ENCODE assay signal across 1 cellular context in the genomic region with DNA sequence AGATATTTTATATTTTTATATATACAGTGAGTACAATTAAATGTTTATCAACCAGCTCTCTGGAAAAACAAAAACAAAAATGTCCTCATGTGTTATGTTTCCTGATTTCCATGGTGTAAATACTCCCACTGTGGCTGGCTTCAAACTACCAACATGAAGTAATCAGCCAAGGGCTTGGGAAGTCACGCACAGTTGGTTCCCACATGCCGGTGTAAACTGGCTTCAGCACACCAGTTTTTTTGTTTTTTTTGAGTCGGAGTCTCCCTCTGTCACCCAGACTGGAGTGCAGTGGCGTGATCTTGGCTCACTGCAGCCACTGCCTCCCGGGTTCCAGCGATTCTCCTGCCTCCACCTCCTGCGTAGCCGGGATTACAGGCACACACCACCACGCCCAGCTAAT.
TF ChIP-seq lines count a peak whose summit lies in the region.

No MANE protein-coding gene starts in this region.

TF ChIP-seq in HCT116, 20 proteins besides CTCF, POLR2A, EP300 and RAD21 (continued from another document):
- TF ChIP-seq, protein P1, sequence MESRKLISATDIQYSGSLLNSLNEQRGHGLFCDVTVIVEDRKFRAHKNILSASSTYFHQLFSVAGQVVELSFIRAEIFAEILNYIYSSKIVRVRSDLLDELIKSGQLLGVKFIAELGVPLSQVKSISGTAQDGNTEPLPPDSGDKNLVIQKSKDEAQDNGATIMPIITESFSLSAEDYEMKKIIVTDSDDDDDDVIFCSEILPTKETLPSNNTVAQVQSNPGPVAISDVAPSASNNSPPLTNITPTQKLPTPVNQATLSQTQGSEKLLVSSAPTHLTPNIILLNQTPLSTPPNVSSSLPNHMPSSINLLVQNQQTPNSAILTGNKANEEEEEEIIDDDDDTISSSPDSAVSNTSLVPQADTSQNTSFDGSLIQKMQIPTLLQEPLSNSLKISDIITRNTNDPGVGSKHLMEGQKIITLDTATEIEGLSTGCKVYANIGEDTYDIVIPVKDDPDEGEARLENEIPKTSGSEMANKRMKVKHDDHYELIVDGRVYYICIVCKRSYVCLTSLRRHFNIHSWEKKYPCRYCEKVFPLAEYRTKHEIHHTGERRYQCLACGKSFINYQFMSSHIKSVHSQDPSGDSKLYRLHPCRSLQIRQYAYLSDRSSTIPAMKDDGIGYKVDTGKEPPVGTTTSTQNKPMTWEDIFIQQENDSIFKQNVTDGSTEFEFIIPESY (IDR thresholded peaks at IDR 0.05; ENCODE audit: extremely low read depth, insufficient replicate concordance, low read length) = no peak
- TF ChIP-seq ELF1 (IDR thresholded peaks at IDR 0.05; ENCODE audit: borderline replicate concordance, low read depth) (no peak), EZH2phosphoT487 (IDR thresholded peaks at IDR 0.05; ENCODE audit: borderline replicate concordance) (no peak), SP1 (IDR thresholded peaks at IDR 0.05; ENCODE audit: low read depth) (no peak), CBX3 (IDR thresholded peaks at IDR 0.05; ENCODE audit: low read depth) (no peak), EGR1 (IDR thresholded peaks at IDR 0.05; ENCODE audit: low read depth) (no peak), EZH2 (IDR thresholded peaks at IDR 0.05) (no peak), ZFX (IDR thresholded peaks at IDR 0.05) (no peak)
- TF ChIP-seq, protein P2, sequence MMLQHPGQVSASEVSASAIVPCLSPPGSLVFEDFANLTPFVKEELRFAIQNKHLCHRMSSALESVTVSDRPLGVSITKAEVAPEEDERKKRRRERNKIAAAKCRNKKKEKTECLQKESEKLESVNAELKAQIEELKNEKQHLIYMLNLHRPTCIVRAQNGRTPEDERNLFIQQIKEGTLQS (IDR thresholded peaks at IDR 0.05) = no peak
- TF ChIP-seq, protein P3, sequence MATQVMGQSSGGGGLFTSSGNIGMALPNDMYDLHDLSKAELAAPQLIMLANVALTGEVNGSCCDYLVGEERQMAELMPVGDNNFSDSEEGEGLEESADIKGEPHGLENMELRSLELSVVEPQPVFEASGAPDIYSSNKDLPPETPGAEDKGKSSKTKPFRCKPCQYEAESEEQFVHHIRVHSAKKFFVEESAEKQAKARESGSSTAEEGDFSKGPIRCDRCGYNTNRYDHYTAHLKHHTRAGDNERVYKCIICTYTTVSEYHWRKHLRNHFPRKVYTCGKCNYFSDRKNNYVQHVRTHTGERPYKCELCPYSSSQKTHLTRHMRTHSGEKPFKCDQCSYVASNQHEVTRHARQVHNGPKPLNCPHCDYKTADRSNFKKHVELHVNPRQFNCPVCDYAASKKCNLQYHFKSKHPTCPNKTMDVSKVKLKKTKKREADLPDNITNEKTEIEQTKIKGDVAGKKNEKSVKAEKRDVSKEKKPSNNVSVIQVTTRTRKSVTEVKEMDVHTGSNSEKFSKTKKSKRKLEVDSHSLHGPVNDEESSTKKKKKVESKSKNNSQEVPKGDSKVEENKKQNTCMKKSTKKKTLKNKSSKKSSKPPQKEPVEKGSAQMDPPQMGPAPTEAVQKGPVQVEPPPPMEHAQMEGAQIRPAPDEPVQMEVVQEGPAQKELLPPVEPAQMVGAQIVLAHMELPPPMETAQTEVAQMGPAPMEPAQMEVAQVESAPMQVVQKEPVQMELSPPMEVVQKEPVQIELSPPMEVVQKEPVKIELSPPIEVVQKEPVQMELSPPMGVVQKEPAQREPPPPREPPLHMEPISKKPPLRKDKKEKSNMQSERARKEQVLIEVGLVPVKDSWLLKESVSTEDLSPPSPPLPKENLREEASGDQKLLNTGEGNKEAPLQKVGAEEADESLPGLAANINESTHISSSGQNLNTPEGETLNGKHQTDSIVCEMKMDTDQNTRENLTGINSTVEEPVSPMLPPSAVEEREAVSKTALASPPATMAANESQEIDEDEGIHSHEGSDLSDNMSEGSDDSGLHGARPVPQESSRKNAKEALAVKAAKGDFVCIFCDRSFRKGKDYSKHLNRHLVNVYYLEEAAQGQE (IDR thresholded peaks at IDR 0.05; ENCODE audit: low read depth) = no peak
